In genomic region chr1:26112407-26112775, GRCh38 we compare ENCODE assay signal across 6 cellular contexts. TPM values are rescaled to one million over a fixed set of nuclear protein-coding genes. Genes with fewer than 3 reads are reported as not detected.
DNase-seq lines count a peak whose midpoint lies in the region; ATAC-seq and TF ChIP-seq lines count a peak whose summit lies in the region.

No MANE protein-coding gene starts in this region.

- peak overlapping the region; percentile 75 to 95 for H3K9ac ChIP-seq in liver (ENCODE audit: low read depth in 1 of 2, low read length in 2 of 2)

- H3K4me3 ChIP-seq in BE2C (ENCODE audit: low read depth, low read length): peak overlapping the region; percentile 74
- peak overlapping the region; percentile 83 for H3K4me3 ChIP-seq in HFF-Myc (replicated peaks; ENCODE audit: low read depth, low read length)
- peak overlapping the region; percentile 97 to 100 (median 100) for H3K4me3 ChIP-seq in liver (ENCODE audit: low read depth in 1 of 3, low read length in 3 of 3)

- DNase-seq in BE2C (no peak), HFF-Myc (ENCODE audit: extremely low read depth, low read depth) (no peak), cerebellar cortex (ENCODE audit: low spot score) (no peak)

- no peaks in the 10 kb centered on the region for H3K9me3 ChIP-seq in BE2C
- no peaks in the 10 kb centered on the region for H3K9me3 ChIP-seq in liver (ENCODE audit: control insufficient read depth in 4 of 4, low read length in 3 of 4)

- WGBS in liver: under 1% methylated on average over 9 of the region's 9 CpGs

- peak overlapping the region; percentile 99 for H3K27ac ChIP-seq in VCaP
- peak overlapping the region; percentile 98 to 99 for H3K27ac ChIP-seq in liver (ENCODE audit: low read depth in 1 of 2, low read length in 2 of 2)

- no peak for TF ChIP-seq CTCF in BE2C (IDR thresholded peaks at IDR 0.05; ENCODE audit: low read depth, low read length)
- TF ChIP-seq CTCF in HFF-Myc (IDR thresholded peaks at IDR 0.05; ENCODE audit: low read depth, low read length, missing control alignments): no peak
- no peak for TF ChIP-seq CTCF in VCaP (conservative IDR thresholded peaks at IDR 0.05)
- TF ChIP-seq CTCF in liver (IDR thresholded peaks at IDR 0.05; ENCODE audit: low read depth, low read length, missing input control): no peak

- TF ChIP-seq RAD21 in liver (IDR thresholded peaks at IDR 0.05): no peak

- no peaks in the 10 kb centered on the region for H3K36me3 ChIP-seq in BE2C
- H3K36me3 ChIP-seq in liver (ENCODE audit: control insufficient read depth in 4 of 4, insufficient read depth in 3 of 4, low read depth in 1 of 4, low read length in 3 of 4): peaks cover 0 to 2% (median 0%) of the 10 kb centered on the region in 4 donors

- ATAC-seq in GM19397 (IDR thresholded peaks at IDR 0.05; ENCODE audit: unreplicated experiment): no peak

- H3K4me1 ChIP-seq in BE2C: no peaks in the 10 kb centered on the region
- H3K4me1 ChIP-seq in liver (ENCODE audit: control insufficient read depth in 4 of 4, insufficient read depth in 4 of 4, low read length in 3 of 4): peaks cover 11 to 34% (median 32%) of the 10 kb centered on the region in 4 donors

- H3K27me3 ChIP-seq in BE2C (no peaks in the 10 kb centered on the region), liver (ENCODE audit: control insufficient read depth in 4 of 4, insufficient read depth in 4 of 4, low read length in 3 of 4) (no peaks in the 10 kb centered on the region)

TF ChIP-seq in liver, 16 proteins besides CTCF, POLR2A, EP300 and RAD21:
- no peak for TF ChIP-seq HNF4G (IDR thresholded peaks at IDR 0.05)
- no peak for TF ChIP-seq SP1 (IDR thresholded peaks at IDR 0.05)
- TF ChIP-seq FOXA2 (IDR thresholded peaks at IDR 0.05): no peak
- TF ChIP-seq, protein P1, sequence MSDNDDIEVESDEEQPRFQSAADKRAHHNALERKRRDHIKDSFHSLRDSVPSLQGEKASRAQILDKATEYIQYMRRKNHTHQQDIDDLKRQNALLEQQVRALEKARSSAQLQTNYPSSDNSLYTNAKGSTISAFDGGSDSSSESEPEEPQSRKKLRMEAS (IDR thresholded peaks at IDR 0.05): no peak
- TF ChIP-seq JUND (IDR thresholded peaks at IDR 0.05): no peak
- TF ChIP-seq ZBTB33 (IDR thresholded peaks at IDR 0.05): no peak
- no peak for TF ChIP-seq GABPA (IDR thresholded peaks at IDR 0.05 in 1 of 2, conservative IDR thresholded peaks at IDR 0.05 in 1 of 2)
- TF ChIP-seq, protein P2, sequence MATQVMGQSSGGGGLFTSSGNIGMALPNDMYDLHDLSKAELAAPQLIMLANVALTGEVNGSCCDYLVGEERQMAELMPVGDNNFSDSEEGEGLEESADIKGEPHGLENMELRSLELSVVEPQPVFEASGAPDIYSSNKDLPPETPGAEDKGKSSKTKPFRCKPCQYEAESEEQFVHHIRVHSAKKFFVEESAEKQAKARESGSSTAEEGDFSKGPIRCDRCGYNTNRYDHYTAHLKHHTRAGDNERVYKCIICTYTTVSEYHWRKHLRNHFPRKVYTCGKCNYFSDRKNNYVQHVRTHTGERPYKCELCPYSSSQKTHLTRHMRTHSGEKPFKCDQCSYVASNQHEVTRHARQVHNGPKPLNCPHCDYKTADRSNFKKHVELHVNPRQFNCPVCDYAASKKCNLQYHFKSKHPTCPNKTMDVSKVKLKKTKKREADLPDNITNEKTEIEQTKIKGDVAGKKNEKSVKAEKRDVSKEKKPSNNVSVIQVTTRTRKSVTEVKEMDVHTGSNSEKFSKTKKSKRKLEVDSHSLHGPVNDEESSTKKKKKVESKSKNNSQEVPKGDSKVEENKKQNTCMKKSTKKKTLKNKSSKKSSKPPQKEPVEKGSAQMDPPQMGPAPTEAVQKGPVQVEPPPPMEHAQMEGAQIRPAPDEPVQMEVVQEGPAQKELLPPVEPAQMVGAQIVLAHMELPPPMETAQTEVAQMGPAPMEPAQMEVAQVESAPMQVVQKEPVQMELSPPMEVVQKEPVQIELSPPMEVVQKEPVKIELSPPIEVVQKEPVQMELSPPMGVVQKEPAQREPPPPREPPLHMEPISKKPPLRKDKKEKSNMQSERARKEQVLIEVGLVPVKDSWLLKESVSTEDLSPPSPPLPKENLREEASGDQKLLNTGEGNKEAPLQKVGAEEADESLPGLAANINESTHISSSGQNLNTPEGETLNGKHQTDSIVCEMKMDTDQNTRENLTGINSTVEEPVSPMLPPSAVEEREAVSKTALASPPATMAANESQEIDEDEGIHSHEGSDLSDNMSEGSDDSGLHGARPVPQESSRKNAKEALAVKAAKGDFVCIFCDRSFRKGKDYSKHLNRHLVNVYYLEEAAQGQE (IDR thresholded peaks at IDR 0.05): no peak
- no peak for TF ChIP-seq YY1 (IDR thresholded peaks at IDR 0.05)
- TF ChIP-seq NR2F2 (IDR thresholded peaks at IDR 0.05): no peak
- TF ChIP-seq FOXA1 (IDR thresholded peaks at IDR 0.05): no peak
- TF ChIP-seq HNF4A (conservative IDR thresholded peaks at IDR 0.05): no peak
- no peak for TF ChIP-seq EGR1 (IDR thresholded peaks at IDR 0.05; ENCODE audit: low read depth in 2 of 2)
- TF ChIP-seq ATF3 (IDR thresholded peaks at IDR 0.05): no peak
- TF ChIP-seq RXRA (IDR thresholded peaks at IDR 0.05): no peak
- TF ChIP-seq TAF1 (conservative IDR thresholded peaks at IDR 0.05): no peak

RNA-seq across cellular contexts. Expression of gene PDIK1L, which starts 0.8 kb away (rescaled TPM):
- 6.1 TPM for polyA plus RNA-seq in BE2C (2012; ENCODE audit: insufficient read depth, insufficient read length, low read depth)
- total RNA-seq in liver: 1 to 10 TPM; 6.4 to 9.2 TPM
- 1 to 10 TPM; 3.2 TPM for polyA plus RNA-seq in liver

RNA-seq across cellular contexts. Expression of gene TRIM63, which starts 45.0 kb away (rescaled TPM):
- polyA plus RNA-seq in BE2C (2012; ENCODE audit: insufficient read depth, insufficient read length, low read depth): not detected
- not detected for total RNA-seq in liver
- under 1 TPM in 1 of 2 donors, not detected in 1; 0.03 TPM for polyA plus RNA-seq in liver

RNA-seq across cellular contexts. Expression of gene FAM110D, which starts 46.5 kb away (rescaled TPM):
- polyA plus RNA-seq in BE2C (2012; ENCODE audit: insufficient read depth, insufficient read length, low read depth): 1.7 TPM
- total RNA-seq in liver: under 1 TPM; 0.14 to 0.50 TPM
- under 1 TPM; 0.10 to 0.39 TPM for polyA plus RNA-seq in liver

RNA-seq across cellular contexts. Expression of gene C1orf232, which starts 56.4 kb away (rescaled TPM):
- not detected for polyA plus RNA-seq in BE2C (2012; ENCODE audit: insufficient read depth, insufficient read length, low read depth)
- not detected for total RNA-seq in liver
- not detected for polyA plus RNA-seq in liver

RNA-seq across cellular contexts. Expression of gene ZNF593, which starts 57.3 kb away (rescaled TPM):
- 226 TPM for polyA plus RNA-seq in BE2C (2012; ENCODE audit: insufficient read depth, insufficient read length, low read depth)
- 10 to 100 TPM in 1 of 2 donors, 1 to 10 TPM in 1; 5.7 to 15.7 TPM for total RNA-seq in liver
- 10 to 100 TPM; 44.8 to 81.4 TPM for polyA plus RNA-seq in liver
